In genomic region chr19:9324584-9324962, GRCh38 we compare ENCODE assay signal across 8 cellular contexts. TPM values are rescaled to one million over a fixed set of nuclear protein-coding genes. Genes with fewer than 3 reads are reported as not detected.
DNase-seq lines count a peak whose midpoint lies in the region; ATAC-seq and TF ChIP-seq lines count a peak whose summit lies in the region.

No MANE protein-coding gene starts in this region.

- ATAC-seq in CD4-positive, alpha-beta T cell (ENCODE audit: poor library complexity), result no peak
- no peak for ATAC-seq in GM18909 (IDR thresholded peaks at IDR 0.05; ENCODE audit: poor library complexity, unreplicated experiment)

- peaks cover 13% of the 10 kb centered on the region for H3K4me1 ChIP-seq in OCI-LY1 (ENCODE audit: insufficient read depth, low read length, severe bottlenecking)
- no peaks in the 10 kb centered on the region for H3K4me1 ChIP-seq in ectodermal cell (ENCODE audit: control insufficient read depth, insufficient read depth, low read length)
- H3K4me1 ChIP-seq in neuron (ENCODE audit: insufficient read depth, low read length), result no peaks in the 10 kb centered on the region

- no peaks in the 10 kb centered on the region for H3F3A ChIP-seq in OCI-LY1 (ENCODE audit: insufficient read depth, low read length)

- CTCF ChIA-PET in CD4-positive, alpha-beta T cell (lab: Charles Lee), result interaction anchor here (2.1 kb wide), 1 partner anchor 14 kb away, joined by 18 read pairs; the partner anchor contains the start of gene ZNF699
- CTCF ChIA-PET in GM10248 (lab: Yijun Ruan, JAX), result interaction anchor here (1.2 kb wide), 1 partner anchor 13 kb away, joined by 8 read pairs; no protein-coding TSS in a partner anchor

- intact Hi-C loops in CD4-positive, alpha-beta T cell (cut with DNase I, micrococcal nuclease), result loop anchor here (1.0 to 10.0 kb wide), 6 partner anchors 15 to 470 kb away; partner anchors contain the start of genes ZNF317 (in 2 of the 2), ZNF426 (in 1 of the 2), ZNF562 (in 1 of the 2) and ZNF699 (in 1 of the 2)

- H3K4me2 ChIP-seq in OCI-LY1 (ENCODE audit: low read length), result peak overlapping the region; percentile 76

- POLR2A ChIA-PET in CD4-positive, alpha-beta T cell (lab: Charles Lee), result interaction anchor here (1.2 to 2.6 kb wide), 2 partner anchors 14 to 111 kb away, joined by 16 to 23 read pairs; partner anchors contain the start of genes ZNF266 and ZNF699
- POLR2A ChIA-PET in GM10248 (lab: Yijun Ruan, JAX), result no interaction called here

- H3K9me3 ChIP-seq in CD4-positive, alpha-beta T cell (ENCODE audit: control insufficient read depth, low read length), result peaks cover 38% of the 10 kb centered on the region
- H3K9me3 ChIP-seq in OCI-LY1 (ENCODE audit: low read length), result peaks cover 6% of the 10 kb centered on the region; the same call in 1 of the 2 replicates
- H3K9me3 ChIP-seq in ectodermal cell (ENCODE audit: control insufficient read depth, low read length), result peaks cover 12% of the 10 kb centered on the region
- H3K9me3 ChIP-seq in neuron (ENCODE audit: low read length), result peaks cover 16% of the 10 kb centered on the region

- H3K4me3 ChIP-seq in OCI-LY1 (ENCODE audit: low read depth, low read length, poor library complexity, severe bottlenecking), result peak overlapping the region; percentile 74
- peak overlapping the region; percentile 71 for H3K4me3 ChIP-seq in ectodermal cell (ENCODE audit: insufficient read depth, low read depth, low read length)
- peak overlapping the region; percentile 54 for H3K4me3 ChIP-seq in neuron (ENCODE audit: low read length)

- no peak for TF ChIP-seq CTCF in CD4-positive, alpha-beta T cell (IDR thresholded peaks at IDR 0.05)
- TF ChIP-seq CTCF in OCI-LY1 (IDR thresholded peaks at IDR 0.05; ENCODE audit: low read length) (no peak), GM10248 (IDR thresholded peaks at IDR 0.05; ENCODE audit: control extremely low read depth, extremely low read depth, low read depth, missing control alignments) (no peak)

- peak overlapping the region; percentile 96 for H3K4me3 Mint-ChIP-seq in CD4-positive, alpha-beta T cell

- H3K36me3 Mint-ChIP-seq in CD4-positive, alpha-beta T cell (ENCODE audit: low read depth), result peaks cover 71% of the 10 kb centered on the region

- H3K9ac ChIP-seq in OCI-LY1 (ENCODE audit: low read length), result peak overlapping the region; percentile 76

- H3K27ac ChIP-seq in CD4-positive, alpha-beta T cell (ENCODE audit: low read depth, low read length), result peak overlapping the region; percentile 80
- H3K27ac ChIP-seq in OCI-LY1 (ENCODE audit: low read depth, low read length, poor library complexity, severe bottlenecking) (peak overlapping the region; percentile 87), ectodermal cell (ENCODE audit: insufficient read depth, low read depth, low read length, poor library complexity, severe bottlenecking) (peak overlapping the region; percentile 70)

- H3K27ac Mint-ChIP-seq in CD4-positive, alpha-beta T cell, result peak overlapping the region; percentile 90

- no peaks in the 10 kb centered on the region for H3K9me2 ChIP-seq in OCI-LY1 (ENCODE audit: low read depth, low read length)

- H3K27me3 ChIP-seq in CD4-positive, alpha-beta T cell (ENCODE audit: control insufficient read depth, insufficient read depth, low read length), result no peaks in the 10 kb centered on the region
- H3K27me3 ChIP-seq in OCI-LY1 (ENCODE audit: insufficient read depth, low read length) (no peaks in the 10 kb centered on the region), ectodermal cell (ENCODE audit: control insufficient read depth, insufficient read depth, low read length, poor library complexity, severe bottlenecking) (no peaks in the 10 kb centered on the region), neuron (ENCODE audit: insufficient read depth, low read length) (no peaks in the 10 kb centered on the region)

- H3K4me1 Mint-ChIP-seq in CD4-positive, alpha-beta T cell (ENCODE audit: low read depth), result peaks cover 33% of the 10 kb centered on the region

- H3K79me2 ChIP-seq in OCI-LY1 (ENCODE audit: insufficient read depth, low read length), result no peaks in the 10 kb centered on the region

- H3K9me3 Mint-ChIP-seq in CD4-positive, alpha-beta T cell, result peaks cover 20% of the 10 kb centered on the region

- H3K36me3 ChIP-seq in OCI-LY1 (ENCODE audit: insufficient read depth, low read length) (peaks cover 9% of the 10 kb centered on the region; the same call in 1 of the 2 replicates), ectodermal cell (ENCODE audit: control insufficient read depth, insufficient read depth, low read length) (peaks cover 6% of the 10 kb centered on the region), neuron (ENCODE audit: insufficient read depth, low read length) (peaks cover 3% of the 10 kb centered on the region)

- no peaks in the 10 kb centered on the region for H3K27me3 Mint-ChIP-seq in CD4-positive, alpha-beta T cell

- WGBS in ectodermal cell, 2 experiments, result 69 to 70% methylated on average over 9 of the region's 9 CpGs

- H4K20me1 ChIP-seq in OCI-LY1 (ENCODE audit: insufficient read depth, low read length), result no peaks in the 10 kb centered on the region

- DNase-seq in CD4-positive, alpha-beta T cell, result no peak
- no peak for DNase-seq in GM10248 (ENCODE audit: extremely low spot score)
- DNase-seq in epidermal melanocyte (ENCODE audit: insufficient read length, low spot score), result no peak
- DNase-seq in DMS 273 (lab: John Stamatoyannopoulos, UW; ENCODE audit: unreplicated experiment), result no peak

- H2AFZ ChIP-seq in OCI-LY1 (ENCODE audit: low read length) (no peak overlapping the region), neuron (ENCODE audit: low read depth, low read length) (peak overlapping the region; percentile 90)

RNA-seq across cellular contexts. Expression of gene ZNF559, which starts 0.6 kb away (rescaled TPM):
- 1 to 10 TPM; 4.7 to 6.5 TPM for total RNA-seq in CD4-positive, alpha-beta T cell
- polyA plus RNA-seq in ectodermal cell (2013, experiment 1 of 4), result 24.7 TPM
- 34.9 TPM for polyA plus RNA-seq in ectodermal cell (2013, experiment 2 of 4)
- polyA plus RNA-seq in ectodermal cell (2013, experiment 3 of 4), result 31.8 TPM
- polyA plus RNA-seq in ectodermal cell (2013, experiment 4 of 4), result 27.5 TPM

RNA-seq across cellular contexts. Expression of gene ZNF699, which starts 14.9 kb away (rescaled TPM):
- 10 to 100 TPM; 13.4 to 14.2 TPM for total RNA-seq in CD4-positive, alpha-beta T cell
- polyA plus RNA-seq in ectodermal cell (2013, experiment 1 of 4), result 3.9 TPM
- 4.0 TPM for polyA plus RNA-seq in ectodermal cell (2013, experiment 2 of 4)
- 4.3 TPM for polyA plus RNA-seq in ectodermal cell (2013, experiment 3 of 4)
- 5.0 TPM for polyA plus RNA-seq in ectodermal cell (2013, experiment 4 of 4)

RNA-seq across cellular contexts. Expression of gene ZNF177, which starts 38.2 kb away (rescaled TPM):
- total RNA-seq in CD4-positive, alpha-beta T cell, result 1 to 10 TPM in 1 of 2 experiments, not detected in 1; 1.6 TPM
- 10.3 TPM for polyA plus RNA-seq in ectodermal cell (2013, experiment 1 of 4)
- 6.9 TPM for polyA plus RNA-seq in ectodermal cell (2013, experiment 2 of 4)
- polyA plus RNA-seq in ectodermal cell (2013, experiment 3 of 4), result 9.2 TPM
- 8.0 TPM for polyA plus RNA-seq in ectodermal cell (2013, experiment 4 of 4)
